ENCODE assay signal across 24 cellular contexts in the genomic region with DNA sequence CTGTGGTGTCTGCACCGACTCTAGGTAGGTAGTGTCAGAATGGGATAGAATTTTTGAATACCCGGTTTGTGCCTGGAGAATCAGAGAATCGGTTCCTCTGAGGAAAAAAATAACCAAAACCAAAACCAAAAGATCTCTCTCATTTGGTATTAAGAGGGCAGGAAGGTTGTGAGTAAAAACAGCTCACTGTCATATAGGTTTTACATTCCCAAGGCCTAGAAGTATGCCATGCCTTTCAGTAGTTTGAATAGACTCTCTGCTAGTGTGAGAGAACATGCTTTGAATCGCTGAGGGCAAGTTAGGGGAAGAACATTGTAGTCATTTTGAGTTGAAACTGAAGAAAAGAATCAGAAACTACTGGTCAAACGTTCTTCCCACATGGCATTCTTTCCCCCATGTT.
DNase-seq lines count a peak whose midpoint lies in the region; ATAC-seq, FAIRE-seq and TF ChIP-seq lines count a peak whose summit lies in the region.
"Had no signal": no experiment of that assay in that cellular context is flagged by ENCODE, and none has a peak within 500 bp of the region (broad histone marks: within the 10 kb centered on the region; RNA-seq: fewer than 3 reads in every experiment).

No MANE protein-coding gene starts in this region.

- TF ChIP-seq RAD21 in GM12878 (IDR thresholded peaks at IDR 0.05; ENCODE audit: insufficient read depth, low read depth, low read length) = no peak

- SMC1A ChIA-PET in GM12878 (lab: Charles Lee; ENCODE audit: uncharacterized antibody, unreplicated experiment) = no interaction called here

- POLR2A ChIA-PET in GM12878 (lab: Charles Lee) = no interaction called here

- H3K27ac ChIP-seq in MM.1S (ENCODE audit: low read length) (no peak overlapping the region), GM12878 (ENCODE audit: control insufficient read depth, insufficient read depth) (no peak overlapping the region)
- H3K27ac ChIP-seq: BLaER1 treated with 17β-estradiol and CSF1 and Interleukin-3, amounts not matched to agents 10 nM and 100 nM; C4-2B had no signal

- H3K9ac ChIP-seq in MM.1S (ENCODE audit: low read length) (no peak overlapping the region), GM12878 (ENCODE audit: control insufficient read depth, insufficient read depth, low read length) (no peak overlapping the region)
- H3K9ac ChIP-seq: BLaER1 treated with 17β-estradiol and CSF1 and Interleukin-3, amounts not matched to agents 10 nM and 100 nM had no signal

- H2AFZ ChIP-seq in MM.1S (ENCODE audit: low read length) (peak overlapping the region; percentile 36; the same call in 1 of the 2 replicates), GM12878 (ENCODE audit: control insufficient read depth, low read depth, low read length) (no peak overlapping the region)

- CTCF ChIA-PET in GM12878 (lab: Yijun Ruan, JAX) = interaction anchor here (1.4 kb wide), 1 partner anchor 18 kb away, joined by 3 read pairs; no protein-coding TSS in a partner anchor

- H3F3A ChIP-seq in MM.1S (ENCODE audit: insufficient read depth, low read length) = no peaks in the 10 kb centered on the region

- RAD21 ChIA-PET in GM12878 (lab: Charles Lee; ENCODE audit: unreplicated experiment) = no interaction called here

- peak; percentile 68 for ATAC-seq in GM12878
- ATAC-seq: CD8-positive, alpha-beta T cell had no signal

- H3K4me1 ChIP-seq in MM.1S (ENCODE audit: low read length) (no peaks in the 10 kb centered on the region), GM12878 (ENCODE audit: control insufficient read depth, insufficient read depth, low read length) (no peaks in the 10 kb centered on the region)
- H3K4me1 ChIP-seq: BLaER1 treated with 17β-estradiol and CSF1 and Interleukin-3, amounts not matched to agents 10 nM and 100 nM had no signal

- no peaks in the 10 kb centered on the region for H3K27me3 ChIP-seq in MM.1S (replicated peaks; ENCODE audit: insufficient read depth, low read length)
- no peaks in the 10 kb centered on the region for H3K27me3 ChIP-seq in GM12878 (replicated peaks in 1 of 2; ENCODE audit: control insufficient read depth in 2 of 2, insufficient read depth in 2 of 2, low read length in 1 of 2)
- H3K27me3 ChIP-seq: BLaER1 treated with 17β-estradiol and CSF1 and Interleukin-3, amounts not matched to agents 10 nM and 100 nM had no signal

- intact Hi-C loops in GM12878 (cut with micrococcal nuclease; ENCODE audit: unreplicated experiment) = loop anchor here (1.0 kb wide), 1 partner anchor 44 kb away; no protein-coding TSS in a partner anchor

- no peak for TF ChIP-seq EP300 in GM12878 (IDR thresholded peaks at IDR 0.05; ENCODE audit: borderline replicate concordance in 1 of 2, control insufficient read depth in 1 of 2, low read depth in 2 of 2, low read length in 2 of 2)

- peak; percentile 30 for FAIRE-seq in GM12892 (lab: Jason Lieb, UNC)
- peak; percentile 44 for FAIRE-seq in GM12878 (lab: Jason Lieb, UNC)
- FAIRE-seq: A204.1, D721Med, GM19239 had no signal

- DNase-seq in GM12865 (ENCODE audit: low read depth) (peak; percentile 15), GM12892 (ENCODE audit: insufficient read length) (no peak), MM.1S (no peak), GM12878 (ENCODE audit: low read depth, low spot score) (no peak), NCI-H2107 treated with DMSO at 0.1 percent for 48 hours (lab: John Stamatoyannopoulos, UW; ENCODE audit: unreplicated experiment) (no peak), NCI-H1436 (lab: John Stamatoyannopoulos, UW) (no peak), NCI-H1694 (lab: John Stamatoyannopoulos, UW) (no peak), NCI-H2107 (lab: John Stamatoyannopoulos, UW) (no peak)
- DNase-seq: 8988T; ACHN; AML-193; Caco-2; Calu3; CD4-positive, alpha-beta T cell; CD8-positive, alpha-beta T cell; DMS79; DND-41; EL; GDM1 had no signal

- H3K4me3 ChIP-seq in GM12865 (ENCODE audit: low read depth, low read length) = no peak overlapping the region
- H3K4me3 ChIP-seq in MM.1S (ENCODE audit: low read length) = no peak overlapping the region; the same call in 1 of the 2 replicates
- H3K4me3 ChIP-seq in GM12878 = no peak overlapping the region
- H3K4me3 ChIP-seq: BLaER1 treated with 17β-estradiol and CSF1 and Interleukin-3, amounts not matched to agents 10 nM and 100 nM had no signal

- TF ChIP-seq POLR2A in GM12892 (IDR thresholded peaks at IDR 0.05; ENCODE audit: low read depth, low read length) = no peak
- TF ChIP-seq POLR2A in GM12878 (IDR thresholded peaks at IDR 0.05; ENCODE audit: low read depth, low read length) = no peak

- TF ChIP-seq CTCF in GM12865 (IDR thresholded peaks at IDR 0.05; ENCODE audit: insufficient read depth, low read depth, low read length, missing control alignments) (no peak), MM.1S (IDR thresholded peaks at IDR 0.05; ENCODE audit: low read length) (no peak), GM12878 (IDR thresholded peaks at IDR 0.05 in 2 of 3, conservative IDR thresholded peaks at IDR 0.05 in 1 of 3; ENCODE audit: control insufficient read depth in 2 of 3, extremely low read depth in 1 of 3, insufficient read depth in 1 of 3, low read depth in 3 of 3, low read length in 3 of 3) (no peak)

- no peaks in the 10 kb centered on the region for H4K20me1 ChIP-seq in MM.1S (ENCODE audit: insufficient read depth, low read length)
- H4K20me1 ChIP-seq in GM12878 (ENCODE audit: control insufficient read depth, insufficient read depth) = no peaks in the 10 kb centered on the region
- H4K20me1 ChIP-seq: BLaER1 treated with 17β-estradiol and CSF1 and Interleukin-3, amounts not matched to agents 10 nM and 100 nM had no signal

- WGBS in GM12878 (ENCODE audit: insufficient coverage, insufficient replicate concordance, low lambda C conversion rate, missing lambda C conversion rate) = 0% methylated on average over 5 of the region's 5 CpGs

- in situ Hi-C loops in GM12878 (cut with MboI) = no loop called here

- no peaks in the 10 kb centered on the region for H3K9me3 ChIP-seq in MM.1S (replicated peaks; ENCODE audit: insufficient read depth, low read length)
- no peaks in the 10 kb centered on the region for H3K9me3 ChIP-seq in GM12878 (replicated peaks; ENCODE audit: control insufficient read depth, insufficient read depth, low read length)
- H3K9me3 ChIP-seq: Caco-2 had no signal

- no TSS peak for BruUV-seq in GM12878 (replicated peaks; lab: Mats Ljungman, UMichigan)

- H3K9me2 ChIP-seq in MM.1S (replicated peaks; ENCODE audit: insufficient read depth, low read length) = no peaks in the 10 kb centered on the region

- H3K79me2 ChIP-seq in MM.1S (ENCODE audit: low read length) (no peaks in the 10 kb centered on the region), GM12878 (ENCODE audit: control insufficient read depth, insufficient read depth, low read length) (no peaks in the 10 kb centered on the region)

- H3K36me3 ChIP-seq in MM.1S (replicated peaks; ENCODE audit: insufficient read depth, low read length) = no peaks in the 10 kb centered on the region
- H3K36me3 ChIP-seq in GM12878 (ENCODE audit: control insufficient read depth in 2 of 2, insufficient read depth in 2 of 2, low read length in 1 of 2) = no peaks in the 10 kb centered on the region
- H3K36me3 ChIP-seq: BLaER1 treated with 17β-estradiol and CSF1 and Interleukin-3, amounts not matched to agents 10 nM and 100 nM had no signal

- H3K4me2 ChIP-seq in MM.1S (ENCODE audit: low read depth, low read length) (peak overlapping the region; percentile 29; the same call in 1 of the 2 replicates), GM12878 (ENCODE audit: control insufficient read depth, insufficient read depth) (no peak overlapping the region)
- H3K4me2 ChIP-seq: BLaER1 treated with 17β-estradiol and CSF1 and Interleukin-3, amounts not matched to agents 10 nM and 100 nM had no signal

TF ChIP-seq in GM12878, 131 proteins besides CTCF, POLR2A, EP300 and RAD21 (continues in another document):
- TF ChIP-seq BACH1 (IDR thresholded peaks at IDR 0.05; ENCODE audit: borderline replicate concordance) = no peak
- no peak for TF ChIP-seq MEF2B (IDR thresholded peaks at IDR 0.05; ENCODE audit: partially characterized antibody, poor library complexity, severe bottlenecking)
- TF ChIP-seq EGR1 (IDR thresholded peaks at IDR 0.05; ENCODE audit: borderline replicate concordance in 1 of 2, low read depth in 2 of 2, low read length in 2 of 2) = no peak
- no peak for TF ChIP-seq BCL11A (IDR thresholded peaks at IDR 0.05; ENCODE audit: low read depth, low read length)
- no peak for TF ChIP-seq KLF5 (IDR thresholded peaks at IDR 0.05; ENCODE audit: partially characterized antibody)
- TF ChIP-seq CBFB (IDR thresholded peaks at IDR 0.05; ENCODE audit: low read depth) = no peak
- no peak for TF ChIP-seq ZNF207 (IDR thresholded peaks at IDR 0.05; ENCODE audit: borderline replicate concordance)
- no peak for TF ChIP-seq ZNF384 (IDR thresholded peaks at IDR 0.05; ENCODE audit: borderline replicate concordance, low read depth, low read length)
- TF ChIP-seq STAT3 (IDR thresholded peaks at IDR 0.05; ENCODE audit: low read depth, low read length) = no peak
- no peak for TF ChIP-seq TARDBP (IDR thresholded peaks at IDR 0.05; ENCODE audit: borderline replicate concordance)
- no peak for TF ChIP-seq ZNF622 (IDR thresholded peaks at IDR 0.05)
- TF ChIP-seq ASH2L (IDR thresholded peaks at IDR 0.05; ENCODE audit: borderline replicate concordance, low read depth) = no peak
